Comparison of ENCODE assay signal across 12 cellular contexts in the genomic region with DNA sequence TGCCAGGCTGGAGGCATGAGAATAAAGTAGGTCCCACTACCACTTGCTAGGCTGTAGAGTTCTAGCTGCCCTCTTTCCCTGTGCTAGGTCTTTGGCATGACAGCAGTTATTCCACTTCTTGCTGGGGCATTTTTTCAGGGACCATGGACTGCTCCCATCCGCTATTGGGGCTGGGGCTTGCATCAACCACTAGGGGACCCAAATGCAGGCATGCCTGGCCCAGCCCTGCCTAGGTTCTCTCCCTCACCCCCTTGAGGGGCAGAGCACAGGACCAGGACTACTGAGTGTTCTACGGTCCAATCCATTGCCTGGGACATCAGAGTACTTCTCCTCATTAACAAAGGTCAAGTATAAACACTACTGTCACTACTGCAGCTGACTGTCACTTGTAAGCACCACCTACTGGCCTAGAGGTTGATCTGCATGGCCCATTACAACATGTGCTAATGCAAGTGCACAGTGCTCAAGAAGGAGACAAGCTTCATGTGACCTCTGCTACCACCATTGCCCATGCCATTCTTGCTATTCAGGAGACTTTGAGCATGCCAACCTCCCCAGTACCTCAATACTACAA.
DNase-seq lines count a peak whose midpoint lies in the region; TF ChIP-seq lines count a peak whose summit lies in the region.
"Had no signal": no experiment of that assay in that cellular context is flagged by ENCODE, and none has a peak within 500 bp of the region (broad histone marks: within the 10 kb centered on the region; RNA-seq: fewer than 3 reads in every experiment).

No MANE protein-coding gene starts in this region.

- H3K4me1 ChIP-seq in DOHH2 (ENCODE audit: control insufficient read depth, low read length): no peaks in the 10 kb centered on the region
- H3K4me1 ChIP-seq: right lobe of liver had no signal

- H3K27me3 ChIP-seq in DOHH2 (ENCODE audit: control insufficient read depth, low read length) (no peaks in the 10 kb centered on the region), H7 (ENCODE audit: control insufficient read depth, insufficient read depth, low read length) (no peaks in the 10 kb centered on the region)
- H3K27me3 ChIP-seq: right lobe of liver had no signal

- TF ChIP-seq CTCF in DOHH2 (IDR thresholded peaks at IDR 0.05; ENCODE audit: low read depth, low read length, poor library complexity, severe bottlenecking): peak; percentile 72

- H3F3A ChIP-seq in DOHH2 (ENCODE audit: control insufficient read depth, insufficient read depth): no peaks in the 10 kb centered on the region

- H3K9me2 ChIP-seq in DOHH2 (replicated peaks; ENCODE audit: control insufficient read depth, low read length): no peaks in the 10 kb centered on the region

- no peaks in the 10 kb centered on the region for H3K36me3 ChIP-seq in DOHH2 (ENCODE audit: control insufficient read depth, low read length)
- no peaks in the 10 kb centered on the region for H3K36me3 ChIP-seq in H7 (replicated peaks; ENCODE audit: control insufficient read depth, insufficient read depth, low read length)
- H3K36me3 ChIP-seq: right lobe of liver had no signal

- H3K4me2 ChIP-seq in DOHH2 (ENCODE audit: low read length): no peak overlapping the region

- no peak overlapping the region for H3K27ac ChIP-seq in DOHH2 (ENCODE audit: low read depth, low read length)
- no peak overlapping the region for H3K27ac ChIP-seq in caudate nucleus (ENCODE audit: low read depth, low read length)
- H3K27ac ChIP-seq: right lobe of liver had no signal

- H3K9me3 ChIP-seq in DOHH2 (ENCODE audit: control insufficient read depth, insufficient read depth, low read length): 0 out of 2 replicates have a peak, but pooled peaks cover 3% of the 10 kb centered on the region
- H3K9me3 ChIP-seq: right lobe of liver had no signal

- DNase-seq in H7 (peak; percentile 17), NAMALWA (ENCODE audit: low spot score) (peak; percentile 46), germinal center (ENCODE audit: low spot score) (peak; percentile 45), midbrain (lab: John Stamatoyannopoulos, UW) (no peak), NCI-H345 (lab: John Stamatoyannopoulos, UW) (no peak), DMS114 treated with DMSO at 0.1 percent for 48 hours (lab: John Stamatoyannopoulos, UW; ENCODE audit: unreplicated experiment) (no peak), caudate nucleus (lab: John Stamatoyannopoulos, UW) (no peak)
- DNase-seq: activated B cell treated with CpG ODN at 0.5 μM for 24 hours; activated T-cell treated with anti-CD3 and anti-CD28 coated beads, Interleukin-2, amount 50 U/mL, for 1 hour; right lobe of liver; SHP77 had no signal

- no peaks in the 10 kb centered on the region for H4K20me1 ChIP-seq in DOHH2 (ENCODE audit: control insufficient read depth, insufficient read depth, low read depth, low read length)

- H3K79me2 ChIP-seq in DOHH2 (ENCODE audit: control insufficient read depth, low read length): no peaks in the 10 kb centered on the region

- H3K4me3 ChIP-seq in DOHH2 (ENCODE audit: low read length) (no peak overlapping the region), H7 (ENCODE audit: insufficient read depth, low read depth, low read length) (no peak overlapping the region)
- H3K4me3 ChIP-seq: right lobe of liver had no signal

Comparison
In these comparisons a context has a peak if more than half of its experiments do, and no peak if none do; other contexts are left out.
1. DNase-seq: peak in H7 (single experiment), NAMALWA (single experiment) and germinal center (single experiment); none in midbrain (single experiment), NCI-H345 (single experiment), DMS114 treated with DMSO at 0.1 percent for 48 hours (single experiment) and caudate nucleus (0 of 61).